In the genomic region with DNA sequence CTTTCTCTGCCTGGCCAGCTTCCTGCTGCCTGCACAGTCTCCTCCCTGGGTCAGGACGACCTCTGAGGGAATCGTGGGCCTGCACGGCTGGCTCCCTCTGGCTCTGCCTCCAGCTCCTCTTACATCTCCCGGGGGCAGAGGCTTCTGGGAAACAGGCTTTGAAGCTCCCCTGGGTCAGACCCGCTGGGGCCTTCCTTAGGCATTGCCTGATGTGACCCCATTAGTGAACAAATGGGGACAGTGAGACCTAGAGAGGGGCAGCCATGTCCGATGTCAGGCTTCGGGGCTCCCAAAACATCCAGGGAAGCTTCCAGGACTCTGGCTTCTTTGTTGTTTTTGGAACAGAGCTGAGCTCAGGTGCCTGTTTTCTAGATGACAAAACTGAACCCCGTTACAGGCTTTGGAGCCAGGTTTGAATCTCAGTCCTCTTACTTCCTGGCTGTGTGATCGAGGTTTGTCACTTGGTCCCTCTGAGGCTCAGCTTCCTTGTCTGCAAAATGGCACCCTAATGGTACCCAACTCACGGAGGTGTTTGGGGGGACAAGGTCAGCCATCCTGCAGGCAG, we compare ENCODE assay signal across 9 cellular contexts.
A peak's percentile ranks its signal among the peaks of the same experiment; 100 is the strongest.
DNase-seq lines count a peak whose midpoint lies in the region; ATAC-seq, FAIRE-seq and TF ChIP-seq lines count a peak whose summit lies in the region.
"Had no signal": no experiment of that assay in that cellular context is flagged by ENCODE, and none has a peak within 500 bp of the region (broad histone marks: within the 10 kb centered on the region; RNA-seq: fewer than 3 reads in every experiment).

No MANE protein-coding gene starts in this region.

- 54% methylated on average over 10 of the region's 10 CpGs for WGBS in prostate gland

- ATAC-seq in RWPE2 (ENCODE audit: low read depth) (no peak), HG03039 (IDR thresholded peaks at IDR 0.05; ENCODE audit: unreplicated experiment) (no peak)

- DNase-seq in RWPE2 (ENCODE audit: low spot score) (peak; percentile 77), fibroblast of peridontal ligament (ENCODE audit: extremely low read depth) (peak; percentile 42), prostate gland (ENCODE audit: low spot score) (no peak), NCI-H2081 treated with DMSO at 0.1 percent for 48 hours (lab: John Stamatoyannopoulos, UW) (no peak), GM12892 (ENCODE audit: insufficient read length) (no peak), cerebellar nuclear complex (lab: John Stamatoyannopoulos, UW) (no peak)

- no peak for FAIRE-seq in GM12892 (lab: Jason Lieb, UNC)

- H3K4me1 ChIP-seq in BLaER1 = peaks cover 35% of the 10 kb centered on the region
- peaks cover 26% of the 10 kb centered on the region for H3K4me1 ChIP-seq in RWPE2 (ENCODE audit: insufficient read depth, poor library complexity, severe bottlenecking)
- no peaks in the 10 kb centered on the region for H3K4me1 ChIP-seq in prostate gland (replicated peaks)

- H3K4me2 ChIP-seq in BLaER1 = peak overlapping the region; percentile 91

- no peak overlapping the region for H3K27ac ChIP-seq in BLaER1
- peak overlapping the region; percentile 34 for H3K27ac ChIP-seq in RWPE2 (ENCODE audit: poor library complexity, severe bottlenecking)
- H3K27ac ChIP-seq in prostate gland = peak overlapping the region; percentile 71 to 84

- TF ChIP-seq CTCF in RWPE2 (IDR thresholded peaks at IDR 0.05; ENCODE audit: poor library complexity, severe bottlenecking) (no peak), prostate gland (IDR thresholded peaks at IDR 0.05) (no peak)

- no peaks in the 10 kb centered on the region for H3K9me3 ChIP-seq in BLaER1
- no peaks in the 10 kb centered on the region for H3K9me3 ChIP-seq in RWPE2 (ENCODE audit: severe bottlenecking)
- no peaks in the 10 kb centered on the region for H3K9me3 ChIP-seq in prostate gland

- peak overlapping the region; percentile 22; the same call in 1 of the 2 replicates for H3K9ac ChIP-seq in BLaER1

- H3K27me3 ChIP-seq in BLaER1 = peaks cover 3% of the 10 kb centered on the region; the same call in 1 of the 2 replicates
- H3K27me3 ChIP-seq in RWPE2 (ENCODE audit: insufficient read depth, poor library complexity, severe bottlenecking) = no peaks in the 10 kb centered on the region
- no peaks in the 10 kb centered on the region for H3K27me3 ChIP-seq in prostate gland (replicated peaks; ENCODE audit: insufficient read depth)

- H3K4me3 ChIP-seq in BLaER1 (peak overlapping the region; percentile 45), RWPE2 (ENCODE audit: severe bottlenecking) (no peak overlapping the region), prostate gland (no peak overlapping the region)
- H3K4me3 ChIP-seq: SK-N-MC had no signal

- H3K36me3 ChIP-seq in BLaER1 (no peaks in the 10 kb centered on the region), RWPE2 (ENCODE audit: low read depth) (no peaks in the 10 kb centered on the region), prostate gland (no peaks in the 10 kb centered on the region)

- TF ChIP-seq POLR2A in prostate gland (IDR thresholded peaks at IDR 0.05) = no peak
- TF ChIP-seq POLR2A in GM12892 (IDR thresholded peaks at IDR 0.05; ENCODE audit: low read depth, low read length) = no peak

- H4K20me1 ChIP-seq in BLaER1 = peaks cover 20% of the 10 kb centered on the region

- intact Hi-C loops in prostate gland (cut with DNase I) = loop anchor here (5.0 kb wide), 2 partner anchors 92 to 93 kb away; a partner anchor contains a TSS

Comparison
In these comparisons a context has a peak if more than half of its experiments do, and no peak if none do; other contexts are left out.
1. DNase-seq: peak in RWPE2 (single experiment) and fibroblast of peridontal ligament (single experiment); none in prostate gland (single experiment), NCI-H2081 treated with DMSO at 0.1 percent for 48 hours (single experiment), GM12892 (single experiment) and cerebellar nuclear complex (0 of 2).